In the genomic region with DNA sequence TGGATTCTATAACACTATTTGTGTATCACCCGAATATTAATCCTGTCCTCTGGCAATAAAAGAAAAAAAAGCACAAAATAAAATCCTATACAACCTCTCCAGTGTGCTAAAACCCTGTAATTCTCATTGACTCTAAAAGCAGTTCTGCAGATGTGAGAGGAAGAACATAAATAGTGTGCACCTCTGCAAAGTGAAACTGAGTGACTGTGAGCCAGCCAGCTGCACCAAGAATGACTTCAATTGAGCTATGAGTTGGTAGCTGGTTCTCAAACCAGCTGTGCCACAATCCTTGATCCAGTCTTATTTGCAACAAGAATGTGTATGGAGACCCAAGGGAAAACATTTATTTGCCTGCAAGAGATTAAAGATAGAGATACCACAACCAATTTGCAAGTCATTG, we compare ENCODE assay signal across 20 cellular contexts. TPM values are rescaled to one million over a fixed set of nuclear protein-coding genes. Genes with fewer than 3 reads are reported as not detected.
DNase-seq lines count a peak whose midpoint lies in the region; ATAC-seq, FAIRE-seq and TF ChIP-seq lines count a peak whose summit lies in the region.
"Had no signal": no experiment of that assay in that cellular context is flagged by ENCODE, and none has a peak within 500 bp of the region (broad histone marks: within the 10 kb centered on the region; RNA-seq: fewer than 3 reads in every experiment).

No MANE protein-coding gene starts in this region.

- H3K4me1 ChIP-seq in ACC112 (ENCODE audit: control insufficient read depth, insufficient read depth, low read length, unreplicated experiment) = peaks cover 6% of the 10 kb centered on the region
- H3K4me1 ChIP-seq: gastroesophageal sphincter, stomach, upper lobe of right lung had no signal

- peak overlapping the region; percentile 31 for H2AFZ ChIP-seq in ACC112 (ENCODE audit: low read length, unreplicated experiment)

- H3K4me3 ChIP-seq in ACC112 (ENCODE audit: low read depth, low read length) = no peak overlapping the region
- H3K4me3 ChIP-seq: gastroesophageal sphincter, skin epidermis, stomach, upper lobe of right lung had no signal

- H3K36me3 ChIP-seq in ACC112 (ENCODE audit: insufficient read depth, low read length) = no peaks in the 10 kb centered on the region
- H3K36me3 ChIP-seq: gastroesophageal sphincter, stomach, upper lobe of right lung had no signal

- H3K4me3 Mint-ChIP-seq in activated CD4-positive, alpha-beta T cell treated with anti-CD3 and anti-CD28 coated beads, Interleukin-2, amount 10 ng/mL, durations not matched to agents 7 days and 5 days = no peak overlapping the region
- H3K4me3 Mint-ChIP-seq: activated CD4-positive, alpha-beta T cell treated with anti-CD3 and anti-CD28 coated beads for 36 hours; activated naive CD8-positive, alpha-beta T cell treated with anti-CD3 and anti-CD28 coated beads for 36 hours; nephron had no signal

- no peaks in the 10 kb centered on the region for H3K27me3 Mint-ChIP-seq in activated CD4-positive, alpha-beta T cell treated with anti-CD3 and anti-CD28 coated beads, Interleukin-2, amount 10 ng/mL, durations not matched to agents 7 days and 5 days

- peak; percentile 36 for FAIRE-seq in H54 (lab: Jason Lieb, UNC)
- FAIRE-seq in RCC 7860 (lab: Jason Lieb, UNC) = no peak

- no peaks in the 10 kb centered on the region for H3K36me3 Mint-ChIP-seq in activated CD4-positive, alpha-beta T cell treated with anti-CD3 and anti-CD28 coated beads, Interleukin-2, amount 10 ng/mL, durations not matched to agents 7 days and 5 days (ENCODE audit: low read depth)
- H3K36me3 Mint-ChIP-seq: activated naive CD8-positive, alpha-beta T cell treated with anti-CD3 and anti-CD28 coated beads for 36 hours had no signal

- H3K27ac Mint-ChIP-seq in activated CD4-positive, alpha-beta T cell treated with anti-CD3 and anti-CD28 coated beads, Interleukin-2, amount 10 ng/mL, durations not matched to agents 7 days and 5 days = no peak overlapping the region
- H3K27ac Mint-ChIP-seq: activated CD4-positive, alpha-beta T cell treated with anti-CD3 and anti-CD28 coated beads for 36 hours; activated naive CD8-positive, alpha-beta T cell treated with anti-CD3 and anti-CD28 coated beads for 36 hours; nephron had no signal

- POLR2A ChIA-PET in activated CD4-positive, alpha-beta T cell treated with anti-CD3 and anti-CD28 coated beads, Interleukin-2, amount 10 ng/mL, durations not matched to agents 7 days and 5 days (lab: Charles Lee) = no interaction called here

- ATAC-seq in GM18909 (IDR thresholded peaks at IDR 0.05; ENCODE audit: poor library complexity, unreplicated experiment) (peak; percentile 91), HG03432 (IDR thresholded peaks at IDR 0.05; ENCODE audit: unreplicated experiment) (peak; percentile 96)
- ATAC-seq: activated CD4-positive, alpha-beta T cell treated with anti-CD3 and anti-CD28 coated beads for 36 hours; esophagus mucosa; gastroesophageal sphincter; upper lobe of right lung had no signal

- TF ChIP-seq POLR2A in H54 (IDR thresholded peaks at IDR 0.05; ENCODE audit: low read depth, low read length) = no peak

- CTCF ChIA-PET in activated CD4-positive, alpha-beta T cell treated with anti-CD3 and anti-CD28 coated beads, Interleukin-2, amount 10 ng/mL, durations not matched to agents 7 days and 5 days (lab: Charles Lee) = interaction anchor here (1.2 kb wide), 1 partner anchor 17 kb away, joined by 3 read pairs; no protein-coding TSS in a partner anchor

- H3K27ac ChIP-seq in ACC112 (ENCODE audit: low read depth, low read length) = no peak overlapping the region
- H3K27ac ChIP-seq: 22Rv1, gastroesophageal sphincter, skin epidermis, stomach, upper lobe of right lung had no signal

- H3K4me1 Mint-ChIP-seq in activated CD4-positive, alpha-beta T cell treated with anti-CD3 and anti-CD28 coated beads, Interleukin-2, amount 10 ng/mL, durations not matched to agents 7 days and 5 days = no peaks in the 10 kb centered on the region
- H3K4me1 Mint-ChIP-seq: activated CD4-positive, alpha-beta T cell treated with anti-CD3 and anti-CD28 coated beads for 36 hours; activated naive CD8-positive, alpha-beta T cell treated with anti-CD3 and anti-CD28 coated beads for 36 hours; nephron had no signal

- H3K27me3 ChIP-seq in ACC112 (ENCODE audit: insufficient read depth, low read length) = no peaks in the 10 kb centered on the region
- H3K27me3 ChIP-seq: gastroesophageal sphincter, stomach, upper lobe of right lung had no signal

- H3K9me3 Mint-ChIP-seq in activated CD4-positive, alpha-beta T cell treated with anti-CD3 and anti-CD28 coated beads, Interleukin-2, amount 10 ng/mL, durations not matched to agents 7 days and 5 days = no peaks in the 10 kb centered on the region
- H3K9me3 Mint-ChIP-seq: activated naive CD8-positive, alpha-beta T cell treated with anti-CD3 and anti-CD28 coated beads for 36 hours; nephron had no signal

- DNase-seq in H54 (ENCODE audit: insufficient read length, low spot score) = no peak
- DNase-seq in RCC 7860 (ENCODE audit: low spot score) = no peak
- no peak for DNase-seq in activated CD4-positive, alpha-beta T cell treated with anti-CD3 and anti-CD28 coated beads, Interleukin-2, amount 10 ng/mL, durations not matched to agents 7 days and 5 days
- DNase-seq in GDM1 (lab: John Stamatoyannopoulos, UW) = no peak
- DNase-seq in NCI-H1436 (lab: John Stamatoyannopoulos, UW) = no peak
- DNase-seq: activated CD4-positive, alpha-beta T cell treated with anti-CD3 and anti-CD28 coated beads for 36 hours; activated naive CD8-positive, alpha-beta T cell treated with anti-CD3 and anti-CD28 coated beads for 36 hours; effector CD4-positive, alpha-beta T cell; NCI-H187; stomach; SW 1271; upper lobe of right lung had no signal

- no peaks in the 10 kb centered on the region for H3K79me2 ChIP-seq in ACC112 (ENCODE audit: control insufficient read depth, insufficient read depth, low read length, unreplicated experiment)

RNA-seq across cellular contexts. Expression of gene COL8A1, which starts 31.2 kb away (rescaled TPM):
- total RNA-seq in activated CD4-positive, alpha-beta T cell treated with anti-CD3 and anti-CD28 coated beads, Interleukin-2, amount 10 ng/mL, durations not matched to agents 7 days and 5 days = under 1 TPM in 1 of 2 experiments, not detected in 1; 0.07 TPM
- total RNA-seq: activated CD4-positive, alpha-beta T cell treated with anti-CD3 and anti-CD28 coated beads for 36 hours; activated naive CD8-positive, alpha-beta T cell treated with anti-CD3 and anti-CD28 coated beads for 36 hours had no signal
